In genomic region chr11:47994417-47994816, GRCh38 we compare ENCODE assay signal across 15 cellular contexts. TPM values are rescaled to one million over a fixed set of nuclear protein-coding genes. Genes with fewer than 3 reads are reported as not detected.
DNase-seq lines count a peak whose midpoint lies in the region; ATAC-seq, FAIRE-seq and TF ChIP-seq lines count a peak whose summit lies in the region.
"Had no signal": no experiment of that assay in that cellular context is flagged by ENCODE, and none has a peak within 500 bp of the region (broad histone marks: within the 10 kb centered on the region; RNA-seq: fewer than 3 reads in every experiment).

No MANE protein-coding gene starts in this region.

- peaks cover 95% of the 10 kb centered on the region for H3K79me2 ChIP-seq in OCI-LY1 (ENCODE audit: insufficient read depth, low read length)

- H3K4me3 ChIP-seq in A549 (no peak overlapping the region), OCI-LY1 (ENCODE audit: low read depth, low read length, poor library complexity, severe bottlenecking) (no peak overlapping the region)

- H3K4me1 Mint-ChIP-seq in CD4-positive, alpha-beta T cell (ENCODE audit: low read depth) = peaks cover 76% of the 10 kb centered on the region
- peaks cover 32% of the 10 kb centered on the region for H3K4me1 Mint-ChIP-seq in chondrocyte (ENCODE audit: low read depth)
- peaks cover 67% of the 10 kb centered on the region for H3K4me1 Mint-ChIP-seq in stimulated activated memory B cell treated with anti-CD40 and anti-IgM and Interleukin-4, amounts not matched to agents 10 μg/mL and 1 μg/mL and 100 μg/mL, for 72 hours

- intact Hi-C loops in CD4-positive, alpha-beta T cell (cut with DNase I, micrococcal nuclease) = no loop called here

- H3K9me2 ChIP-seq in OCI-LY1 (ENCODE audit: low read depth, low read length) = no peaks in the 10 kb centered on the region

- WGBS in A549 (ENCODE audit: missing lambda C conversion rate) = 89% methylated on average over 4 of the region's 4 CpGs

- H3K36me3 ChIP-seq in OCI-LY1 (ENCODE audit: insufficient read depth, low read length) = peaks cover 22% of the 10 kb centered on the region
- H3K36me3 ChIP-seq: BE2C had no signal

- no peaks in the 10 kb centered on the region for H3K27me3 Mint-ChIP-seq in CD4-positive, alpha-beta T cell
- no peaks in the 10 kb centered on the region for H3K27me3 Mint-ChIP-seq in chondrocyte (ENCODE audit: low read depth)
- no peaks in the 10 kb centered on the region for H3K27me3 Mint-ChIP-seq in stimulated activated memory B cell treated with anti-CD40 and anti-IgM and Interleukin-4, amounts not matched to agents 10 μg/mL and 1 μg/mL and 100 μg/mL, for 72 hours
- H3K27me3 Mint-ChIP-seq: CD8-positive, alpha-beta memory T cell had no signal

- H3K27ac ChIP-seq in A549 (peak overlapping the region; percentile 97 to 100), OCI-LY1 (ENCODE audit: low read depth, low read length, poor library complexity, severe bottlenecking) (peak overlapping the region; percentile 42)
- no peak overlapping the region for H3K27ac ChIP-seq in CD4-positive, alpha-beta T cell (ENCODE audit: low read depth, low read length)

- TF ChIP-seq CTCF in A549 (IDR thresholded peaks at IDR 0.05) (no peak), OCI-LY1 (IDR thresholded peaks at IDR 0.05; ENCODE audit: low read length) (no peak), chondrocyte (IDR thresholded peaks at IDR 0.05) (no peak)
- no peak for TF ChIP-seq CTCF in CD4-positive, alpha-beta T cell (IDR thresholded peaks at IDR 0.05)

- no peaks in the 10 kb centered on the region for H3K27me3 ChIP-seq in CD4-positive, alpha-beta T cell (ENCODE audit: control insufficient read depth, insufficient read depth, low read length)
- no peaks in the 10 kb centered on the region for H3K27me3 ChIP-seq in OCI-LY1 (ENCODE audit: insufficient read depth, low read length)
- H3K27me3 ChIP-seq: BE2C had no signal

- H3K4me3 Mint-ChIP-seq in CD4-positive, alpha-beta T cell = no peak overlapping the region
- no peak overlapping the region for H3K4me3 Mint-ChIP-seq in chondrocyte (ENCODE audit: unreplicated experiment)
- no peak overlapping the region for H3K4me3 Mint-ChIP-seq in stimulated activated memory B cell treated with anti-CD40 and anti-IgM and Interleukin-4, amounts not matched to agents 10 μg/mL and 1 μg/mL and 100 μg/mL, for 72 hours
- H3K4me3 Mint-ChIP-seq: CD14-positive monocyte; CD8-positive, alpha-beta memory T cell; HFFc6 had no signal

- no peak for TF ChIP-seq EP300 in A549 (IDR thresholded peaks at IDR 0.05)

- H3K27ac Mint-ChIP-seq in CD4-positive, alpha-beta T cell = peak overlapping the region; percentile 47
- no peak overlapping the region for H3K27ac Mint-ChIP-seq in chondrocyte (ENCODE audit: unreplicated experiment)
- H3K27ac Mint-ChIP-seq in stimulated activated memory B cell treated with anti-CD40 and anti-IgM and Interleukin-4, amounts not matched to agents 10 μg/mL and 1 μg/mL and 100 μg/mL, for 72 hours = no peak overlapping the region

- no peaks in the 10 kb centered on the region; the same call in none of the 2 replicates for H3F3A ChIP-seq in OCI-LY1 (ENCODE audit: insufficient read depth, low read length)

- H3K9ac ChIP-seq in OCI-LY1 (ENCODE audit: low read length) = no peak overlapping the region

- CTCF ChIA-PET in A549 (lab: Yijun Ruan, JAX) = interaction anchor here (0.9 to 3.6 kb wide), 7 partner anchors 10 to 115 kb away, joined by 3 to 19 read pairs (median 3); no protein-coding TSS in a partner anchor
- CTCF ChIA-PET in CD4-positive, alpha-beta T cell (lab: Charles Lee) = interaction anchor here (0.6 kb wide), 1 partner anchor 16 kb away, joined by 3 read pairs; no protein-coding TSS in a partner anchor

- H2AFZ ChIP-seq in OCI-LY1 (ENCODE audit: low read length) = no peak overlapping the region

- H3K4me2 ChIP-seq in A549 (peak overlapping the region; percentile 91), OCI-LY1 (ENCODE audit: low read length) (no peak overlapping the region)

- no peaks in the 10 kb centered on the region for H3K36me3 Mint-ChIP-seq in CD4-positive, alpha-beta T cell (ENCODE audit: low read depth)
- H3K36me3 Mint-ChIP-seq in chondrocyte (ENCODE audit: low read depth) = no peaks in the 10 kb centered on the region
- H3K36me3 Mint-ChIP-seq in stimulated activated memory B cell treated with anti-CD40 and anti-IgM and Interleukin-4, amounts not matched to agents 10 μg/mL and 1 μg/mL and 100 μg/mL, for 72 hours = no peaks in the 10 kb centered on the region

- TF ChIP-seq POLR2A in A549 (IDR thresholded peaks at IDR 0.05; ENCODE audit: low read length) = no peak

- H3K9me3 Mint-ChIP-seq in CD4-positive, alpha-beta T cell = no peaks in the 10 kb centered on the region
- H3K9me3 Mint-ChIP-seq in chondrocyte (ENCODE audit: low read depth) = no peaks in the 10 kb centered on the region
- H3K9me3 Mint-ChIP-seq in stimulated activated memory B cell treated with anti-CD40 and anti-IgM and Interleukin-4, amounts not matched to agents 10 μg/mL and 1 μg/mL and 100 μg/mL, for 72 hours = no peaks in the 10 kb centered on the region
- H3K9me3 Mint-ChIP-seq: CD8-positive, alpha-beta memory T cell; HFFc6 had no signal

- ATAC-seq in A549 = no peak
- no peak for ATAC-seq in CD4-positive, alpha-beta T cell (ENCODE audit: poor library complexity)
- no peak for ATAC-seq in stimulated activated memory B cell treated with anti-CD40 and anti-IgM and Interleukin-4, amounts not matched to agents 10 μg/mL and 1 μg/mL and 100 μg/mL, for 72 hours

- POLR2A ChIA-PET in A549 (lab: Yijun Ruan, JAX) = interaction anchor here (0.7 kb wide), 1 partner anchor 12 kb away, joined by 3 read pairs; no protein-coding TSS in a partner anchor
- POLR2A ChIA-PET in CD4-positive, alpha-beta T cell (lab: Charles Lee) = interaction anchor here (0.7 to 2.6 kb wide), 4 partner anchors 11 to 62 kb away, joined by 3 to 10 read pairs (median 6); no protein-coding TSS in a partner anchor

- no peak for FAIRE-seq in A549 (lab: Jason Lieb, UNC)

- H3K4me1 ChIP-seq in A549 = peaks cover 94% of the 10 kb centered on the region
- peaks cover 96% of the 10 kb centered on the region for H3K4me1 ChIP-seq in OCI-LY1 (ENCODE audit: insufficient read depth, low read length, severe bottlenecking)
- H3K4me1 ChIP-seq: BE2C had no signal

- peak in 1 of 2 experiments; percentile 51 for DNase-seq in A549 (ENCODE audit: low read depth in 1 of 2, low spot score in 1 of 2)
- no peak for DNase-seq in CD4-positive, alpha-beta T cell
- DNase-seq in chondrocyte (ENCODE audit: low spot score) = peak; percentile 24
- DNase-seq in putamen (ENCODE audit: low spot score) = no peak
- DNase-seq in DMS53 treated with DMSO at 0.1 percent for 48 hours (lab: John Stamatoyannopoulos, UW; ENCODE audit: unreplicated experiment) = no peak
- DNase-seq: BE2C; Caco-2; CD8-positive, alpha-beta memory T cell; DMS53; HCEC 1CT; HFFc6; IMR-90 had no signal

- H3K9me3 ChIP-seq in A549 (no peaks in the 10 kb centered on the region), OCI-LY1 (ENCODE audit: low read length) (no peaks in the 10 kb centered on the region)
- H3K9me3 ChIP-seq in CD4-positive, alpha-beta T cell (ENCODE audit: control insufficient read depth, low read length) = no peaks in the 10 kb centered on the region
- H3K9me3 ChIP-seq: BE2C, Caco-2 had no signal

- no peak for TF ChIP-seq RAD21 in A549 (conservative IDR thresholded peaks at IDR 0.05 in 1 of 2, IDR thresholded peaks at IDR 0.05 in 1 of 2)

- no peaks in the 10 kb centered on the region for H4K20me1 ChIP-seq in OCI-LY1 (ENCODE audit: insufficient read depth, low read length)

TF ChIP-seq in A549, 52 proteins besides CTCF, POLR2A, EP300 and RAD21:
- TF ChIP-seq CEBPB (IDR thresholded peaks at IDR 0.05) (peak; percentile 67 to 70), E2F6 (IDR thresholded peaks at IDR 0.05; ENCODE audit: borderline replicate concordance, low read depth) (no peak)

RNA-seq across cellular contexts. Expression of gene PTPRJ, which starts 14.1 kb away (rescaled TPM):
- 30.3 and 46.2 TPM in 2 replicates for polyA plus RNA-seq in A549 (2011; rRNA removed)
- 15.4 and 22.0 TPM in 2 replicates for polyA plus RNA-seq in A549 (2012; cell fraction: cytosol; rRNA removed)
- polyA plus RNA-seq in A549 (2012; cell fraction: nucleus; rRNA removed) = 23.1 and 39.4 TPM in 2 replicates
- polyA plus RNA-seq in A549 (2017; fragmentation: RNase III; extraction: RNeasy Plus Mini Kit Qiagen cat#74134 plus additional on column Dnase treatment) = 47.0 to 55.6 TPM (median 50.5 TPM) in 3 replicates
- polyA minus RNA-seq in A549 (2011; rRNA and poly(A)+ RNA removed) = 62.1 and 63.5 TPM in 2 replicates
- total RNA-seq in CD4-positive, alpha-beta T cell = 10 to 100 TPM; 26.6 to 28.9 TPM
- total RNA-seq in chondrocyte = 5.9 to 18.1 TPM (median 16.4 TPM) in 3 replicates
